3 cellular contexts compared by ENCODE assay signal in the genomic region with DNA sequence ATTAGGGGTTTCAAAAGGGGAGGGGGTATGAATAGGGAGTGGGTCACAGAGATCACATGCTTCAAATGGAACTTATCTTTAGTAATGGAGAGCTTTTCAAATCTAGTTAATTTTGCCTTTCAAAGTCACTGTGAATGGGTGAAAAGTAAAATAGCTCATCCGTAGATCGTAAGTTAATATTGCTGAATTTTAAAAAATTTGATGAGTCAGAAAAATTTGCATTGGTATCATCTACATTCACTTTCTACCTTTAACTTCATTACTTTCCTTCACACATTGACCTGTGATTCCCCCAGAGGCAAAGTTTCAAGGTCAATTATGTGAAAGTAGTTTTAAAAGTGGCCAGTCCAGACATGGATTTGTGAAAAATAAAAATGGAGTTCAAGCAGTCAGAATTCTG.
TF ChIP-seq lines count a peak whose summit lies in the region.

No MANE protein-coding gene starts in this region.

TF ChIP-seq in A549, 52 proteins besides CTCF, POLR2A, EP300 and RAD21 (continued from another document):
- TF ChIP-seq MAFK (IDR thresholded peaks at IDR 0.05; ENCODE audit: partially characterized antibody) (peak; percentile 50), HOXA7 (CRISPR knock-in tag; IDR thresholded peaks at IDR 0.05) (no peak), NPAS2 (CRISPR knock-in tag; IDR thresholded peaks at IDR 0.05; ENCODE audit: borderline replicate concordance) (no peak), ZC3H11A (IDR thresholded peaks at IDR 0.05) (no peak), SMC3 (IDR thresholded peaks at IDR 0.05) (no peak)

TF ChIP-seq in IMR-90, 13 proteins besides CTCF, POLR2A, EP300 and RAD21 (continued from another document):
- peak; percentile 60 for TF ChIP-seq MAFK (IDR thresholded peaks at IDR 0.05; ENCODE audit: low read depth, low read length)
- no peak for TF ChIP-seq MAZ (IDR thresholded peaks at IDR 0.05; ENCODE audit: borderline replicate concordance, low read depth, low read length)
- no peak for TF ChIP-seq MXI1 (IDR thresholded peaks at IDR 0.05; ENCODE audit: borderline replicate concordance, low read depth, low read length)
- no peak for TF ChIP-seq BHLHE40 (IDR thresholded peaks at IDR 0.05; ENCODE audit: low read depth, low read length)
- TF ChIP-seq FOS (IDR thresholded peaks at IDR 0.05; ENCODE audit: low read depth, low read length), result no peak
- TF ChIP-seq CHD1 (IDR thresholded peaks at IDR 0.05; ENCODE audit: low read depth, low read length), result no peak

TF ChIP-seq in K562, 482 proteins besides CTCF, POLR2A, EP300 and RAD21 (continued from another document):
- TF ChIP-seq MED1 (CRISPR knock-in tag; IDR thresholded peaks at IDR 0.05; ENCODE audit: borderline replicate concordance), result no peak
- 0 out of 2 replicates have a peak, but pooled peaks have one; percentile 30 for TF ChIP-seq C11orf30 (IDR thresholded peaks at IDR 0.05; ENCODE audit: low read depth)
- TF ChIP-seq POLR3G (IDR thresholded peaks at IDR 0.05; ENCODE audit: extremely low read depth, insufficient read length, insufficient replicate concordance), result no peak
- no peak for TF ChIP-seq DMBX1 (CRISPR knock-in tag; IDR thresholded peaks at IDR 0.05; ENCODE audit: borderline replicate concordance)
- 0 out of 2 replicates have a peak, but pooled peaks have one; percentile 22 for TF ChIP-seq MAFK (IDR thresholded peaks at IDR 0.05; ENCODE audit: low read length)
- no peak for TF ChIP-seq KHSRP (IDR thresholded peaks at IDR 0.05)
- TF ChIP-seq SP2 (IDR thresholded peaks at IDR 0.05; ENCODE audit: extremely low read depth, low read depth, low read length, poor library complexity, severe bottlenecking), result no peak
- no peak for TF ChIP-seq L3MBTL2 (IDR thresholded peaks at IDR 0.05)
- TF ChIP-seq BRD9 (IDR thresholded peaks at IDR 0.05; ENCODE audit: low read depth, partially characterized antibody), result no peak
- TF ChIP-seq, protein P1, sequence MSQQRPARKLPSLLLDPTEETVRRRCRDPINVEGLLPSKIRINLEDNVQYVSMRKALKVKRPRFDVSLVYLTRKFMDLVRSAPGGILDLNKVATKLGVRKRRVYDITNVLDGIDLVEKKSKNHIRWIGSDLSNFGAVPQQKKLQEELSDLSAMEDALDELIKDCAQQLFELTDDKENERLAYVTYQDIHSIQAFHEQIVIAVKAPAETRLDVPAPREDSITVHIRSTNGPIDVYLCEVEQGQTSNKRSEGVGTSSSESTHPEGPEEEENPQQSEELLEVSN (IDR thresholded peaks at IDR 0.05; ENCODE audit: borderline replicate concordance in 1 of 2, extremely low read depth in 1 of 2, insufficient read depth in 1 of 2, insufficient read length in 1 of 2, low read depth in 1 of 2, low read length in 1 of 2, poor library complexity in 1 of 2, severe bottlenecking in 1 of 2), result no peak
- TF ChIP-seq RFX5 (IDR thresholded peaks at IDR 0.05; ENCODE audit: low read depth, low read length), result no peak
- peak; percentile 68 for TF ChIP-seq ZNF316 (IDR thresholded peaks at IDR 0.05)
- TF ChIP-seq MAFG (tag; conservative IDR thresholded peaks at IDR 0.05), result peak; percentile 42; the same call in 1 of the 2 replicates
- TF ChIP-seq ILK (tag; IDR thresholded peaks at IDR 0.05; ENCODE audit: borderline replicate concordance, low read depth), result no peak
- no peak for TF ChIP-seq RBBP5 (IDR thresholded peaks at IDR 0.05; ENCODE audit: borderline replicate concordance, insufficient read depth, low read length, poor library complexity, severe bottlenecking)
- no peak for TF ChIP-seq SIN3A (IDR thresholded peaks at IDR 0.05; ENCODE audit: borderline replicate concordance in 2 of 2, control insufficient read depth in 1 of 2, low read depth in 2 of 2, low read length in 2 of 2)
- no peak for TF ChIP-seq PTBP1 (IDR thresholded peaks at IDR 0.05; ENCODE audit: low read depth, low read length)
- no peak for TF ChIP-seq YY1 (IDR thresholded peaks at IDR 0.05; ENCODE audit: borderline replicate concordance in 1 of 3, control insufficient read depth in 1 of 3, extremely low read depth in 1 of 3, insufficient read depth in 3 of 3, insufficient read length in 1 of 3, insufficient replicate concordance in 2 of 3, low read depth in 1 of 3, low read length in 2 of 3)
- no peak for TF ChIP-seq ZNF239 (CRISPR knock-in tag; IDR thresholded peaks at IDR 0.05)
